3 cellular contexts compared by ENCODE assay signal in genomic region chr17:74204474-74204873, GRCh38.
TF ChIP-seq lines count a peak whose summit lies in the region.

No MANE protein-coding gene starts in this region.

TF ChIP-seq in A549, 52 proteins besides CTCF, POLR2A, EP300 and RAD21 (continued from another document):
- TF ChIP-seq CBX2 (IDR thresholded peaks at IDR 0.05; ENCODE audit: borderline replicate concordance, low read depth): no peak

TF ChIP-seq in IMR-90, 13 proteins besides CTCF, POLR2A, EP300 and RAD21 (continued from another document):
- no peak for TF ChIP-seq RCOR1 (IDR thresholded peaks at IDR 0.05; ENCODE audit: insufficient replicate concordance, low read length)
- TF ChIP-seq BHLHE40 (IDR thresholded peaks at IDR 0.05; ENCODE audit: low read depth, low read length): no peak
- no peak for TF ChIP-seq NFE2L2 (IDR thresholded peaks at IDR 0.05; ENCODE audit: low read depth, low read length)
- no peak for TF ChIP-seq FOS (IDR thresholded peaks at IDR 0.05; ENCODE audit: low read depth, low read length)
- no peak for TF ChIP-seq MAZ (IDR thresholded peaks at IDR 0.05; ENCODE audit: borderline replicate concordance, low read depth, low read length)
- no peak for TF ChIP-seq ELK1 (IDR thresholded peaks at IDR 0.05; ENCODE audit: borderline replicate concordance, low read depth, low read length)
- TF ChIP-seq RFX5 (IDR thresholded peaks at IDR 0.05; ENCODE audit: low read depth, low read length): no peak
- TF ChIP-seq MXI1 (IDR thresholded peaks at IDR 0.05; ENCODE audit: borderline replicate concordance, low read depth, low read length): no peak
- no peak for TF ChIP-seq CHD1 (IDR thresholded peaks at IDR 0.05; ENCODE audit: low read depth, low read length)
- no peak for TF ChIP-seq USF2 (IDR thresholded peaks at IDR 0.05; ENCODE audit: low read depth, low read length)
- TF ChIP-seq SMC3 (IDR thresholded peaks at IDR 0.05; ENCODE audit: low read depth, low read length): no peak
- no peak for TF ChIP-seq MAFK (IDR thresholded peaks at IDR 0.05; ENCODE audit: low read depth, low read length)

TF ChIP-seq in HEK293T, 16 proteins besides CTCF, POLR2A, EP300 and RAD21:
- no peak for TF ChIP-seq LEF1 (IDR thresholded peaks at IDR 0.05; ENCODE audit: borderline replicate concordance)
- no peak for TF ChIP-seq FOXM1 (IDR thresholded peaks at IDR 0.05; ENCODE audit: borderline replicate concordance)
- no peak for TF ChIP-seq FOXA1 (IDR thresholded peaks at IDR 0.05)
- no peak for TF ChIP-seq HDGF (IDR thresholded peaks at IDR 0.05; ENCODE audit: borderline replicate concordance)
- TF ChIP-seq NFRKB (IDR thresholded peaks at IDR 0.05): no peak
- TF ChIP-seq FOXK2 (IDR thresholded peaks at IDR 0.05): no peak
- no peak for TF ChIP-seq L3MBTL2 (conservative IDR thresholded peaks at IDR 0.05)
- TF ChIP-seq CTBP1 (IDR thresholded peaks at IDR 0.05; ENCODE audit: borderline replicate concordance): no peak
- TF ChIP-seq TARDBP (IDR thresholded peaks at IDR 0.05): no peak
- no peak for TF ChIP-seq ELF4 (IDR thresholded peaks at IDR 0.05)
- no peak for TF ChIP-seq BHLHE40 (IDR thresholded peaks at IDR 0.05; ENCODE audit: borderline replicate concordance)
- TF ChIP-seq SP1 (IDR thresholded peaks at IDR 0.05): no peak
- TF ChIP-seq PKNOX1 (IDR thresholded peaks at IDR 0.05): no peak
- TF ChIP-seq SUZ12 (IDR thresholded peaks at IDR 0.05): no peak
- no peak for TF ChIP-seq ARNT (IDR thresholded peaks at IDR 0.05)
- no peak for TF ChIP-seq ZNF384 (IDR thresholded peaks at IDR 0.05)
